ENCODE assay signal across 1 cellular context in genomic region chr11:65857500-65858353, GRCh38.
A peak's percentile ranks its signal among the peaks of the same experiment; 100 is the strongest.
TF ChIP-seq lines count a peak whose summit lies in the region.

CFL1 (minus strand) TSS chr11:65858180; CDS start chr11:65858099, 81 bp downstream.

TF ChIP-seq in HepG2, 621 proteins besides CTCF, POLR2A, EP300 and RAD21 (continued from another document and continues in another):
- TF ChIP-seq KDM5A (IDR thresholded peaks at IDR 0.05; ENCODE audit: borderline replicate concordance, low read length) = peak; percentile 43; the same call in 1 of the 2 replicates
- peak; percentile 94 for TF ChIP-seq TAF1 (CRISPR knock-in tag; IDR thresholded peaks at IDR 0.05)
- peak; percentile 87 for TF ChIP-seq MYPOP (CRISPR knock-in tag; IDR thresholded peaks at IDR 0.05)
- peak; percentile 32; the same call in 1 of the 2 replicates for TF ChIP-seq ZNF780A (CRISPR knock-in tag; IDR thresholded peaks at IDR 0.05)
- no peak for TF ChIP-seq NFE2 (CRISPR knock-in tag; IDR thresholded peaks at IDR 0.05)
- peak; percentile 76; the same call in 1 of the 2 replicates for TF ChIP-seq KLF15 (CRISPR knock-in tag; IDR thresholded peaks at IDR 0.05; ENCODE audit: borderline replicate concordance)
- TF ChIP-seq NR1H2 (CRISPR knock-in tag; IDR thresholded peaks at IDR 0.05; ENCODE audit: borderline replicate concordance, low read depth) = no peak
- 0 out of 2 replicates have a peak, but pooled peaks have one; percentile 46 for TF ChIP-seq CAMTA2 (CRISPR knock-in tag; IDR thresholded peaks at IDR 0.05; ENCODE audit: borderline replicate concordance)
- TF ChIP-seq MBNL3 (CRISPR knock-in tag; conservative IDR thresholded peaks at IDR 0.05) = no peak
- peak; percentile 80 for TF ChIP-seq ZSCAN31 (CRISPR knock-in tag; IDR thresholded peaks at IDR 0.05; ENCODE audit: low read depth)
- peak; percentile 82 for TF ChIP-seq ELF3 (CRISPR knock-in tag; IDR thresholded peaks at IDR 0.05)
- peak; percentile 74; the same call in 1 of the 2 replicates for TF ChIP-seq ZNF333 (CRISPR knock-in tag; IDR thresholded peaks at IDR 0.05; ENCODE audit: borderline replicate concordance)
- TF ChIP-seq ZNF776 (CRISPR knock-in tag; IDR thresholded peaks at IDR 0.05) = peak; percentile 70; the same call in 1 of the 2 replicates
- TF ChIP-seq ZNF709 (CRISPR knock-in tag; IDR thresholded peaks at IDR 0.05) = peak; percentile 61
- no peak for TF ChIP-seq PLSCR1 (CRISPR knock-in tag; IDR thresholded peaks at IDR 0.05; ENCODE audit: borderline replicate concordance)
- TF ChIP-seq ZNF276 (CRISPR knock-in tag; IDR thresholded peaks at IDR 0.05; ENCODE audit: low read depth) = 0 out of 2 replicates have a peak, but pooled peaks have one; percentile 45
- no peak for TF ChIP-seq SNAPC5 (CRISPR knock-in tag; IDR thresholded peaks at IDR 0.05; ENCODE audit: borderline replicate concordance)
- no peak; the same call in 1 of the 2 replicates for TF ChIP-seq ZNF264 (CRISPR knock-in tag; IDR thresholded peaks at IDR 0.05)
- no peak for TF ChIP-seq HIC2 (CRISPR knock-in tag; IDR thresholded peaks at IDR 0.05; ENCODE audit: low read depth)
- TF ChIP-seq PRPF4 (IDR thresholded peaks at IDR 0.05; ENCODE audit: low read depth, low read length, poor library complexity, severe bottlenecking) = no peak
- peak; percentile 87; the same call in 1 of the 2 replicates for TF ChIP-seq ZNF691 (CRISPR knock-in tag; IDR thresholded peaks at IDR 0.05; ENCODE audit: borderline replicate concordance, low read depth)
- peak; percentile 69 for TF ChIP-seq SNAPC4 (CRISPR knock-in tag; IDR thresholded peaks at IDR 0.05)
- TF ChIP-seq ZNF281 (CRISPR knock-in tag; IDR thresholded peaks at IDR 0.05; ENCODE audit: borderline replicate concordance) = peak; percentile 89
- TF ChIP-seq ZNF362 (CRISPR knock-in tag; IDR thresholded peaks at IDR 0.05; ENCODE audit: borderline replicate concordance) = no peak
- TF ChIP-seq SRSF1 (optimal IDR thresholded peaks at IDR 0.05; ENCODE audit: low read depth, low read length) = peak; percentile 91
- TF ChIP-seq SMAD3 (CRISPR knock-in tag; IDR thresholded peaks at IDR 0.05) = peak; percentile 72; the same call in 1 of the 2 replicates
- no peak for TF ChIP-seq CC2D1A (CRISPR knock-in tag; IDR thresholded peaks at IDR 0.05)
- TF ChIP-seq THAP11 (CRISPR knock-in tag; IDR thresholded peaks at IDR 0.05) = peak; percentile 99
- peak; percentile 69; the same call in 1 of the 2 replicates for TF ChIP-seq ZBTB42 (CRISPR knock-in tag; IDR thresholded peaks at IDR 0.05)
- 0 out of 2 replicates have a peak, but pooled peaks have one; percentile 42 for TF ChIP-seq ZNF225 (CRISPR knock-in tag; IDR thresholded peaks at IDR 0.05)
- TF ChIP-seq CERS6 (CRISPR knock-in tag; IDR thresholded peaks at IDR 0.05) = no peak
- TF ChIP-seq ZNF768 (CRISPR knock-in tag; IDR thresholded peaks at IDR 0.05) = peak; percentile 69
- TF ChIP-seq NFKBIZ (CRISPR knock-in tag; IDR thresholded peaks at IDR 0.05) = no peak
- peak; percentile 46; the same call in 1 of the 2 replicates for TF ChIP-seq BCL6 (CRISPR knock-in tag; IDR thresholded peaks at IDR 0.05)
- TF ChIP-seq ZNF33A (CRISPR knock-in tag; IDR thresholded peaks at IDR 0.05; ENCODE audit: borderline replicate concordance) = no peak; the same call in 1 of the 2 replicates
- 0 out of 2 replicates have a peak, but pooled peaks have one; percentile 68 for TF ChIP-seq REPIN1 (CRISPR knock-in tag; IDR thresholded peaks at IDR 0.05; ENCODE audit: borderline replicate concordance, low read depth)
- TF ChIP-seq CREM (IDR thresholded peaks at IDR 0.05) = peak; percentile 91; the same call in 1 of the 2 replicates
- TF ChIP-seq CREM (CRISPR knock-in tag; IDR thresholded peaks at IDR 0.05) = no peak
- TF ChIP-seq SMC3 (IDR thresholded peaks at IDR 0.05; ENCODE audit: low read length) = no peak
- TF ChIP-seq TCF7L2 (IDR thresholded peaks at IDR 0.05; ENCODE audit: low read depth, low read length) = no peak
- peak; percentile 91 for TF ChIP-seq ZNF563 (CRISPR knock-in tag; IDR thresholded peaks at IDR 0.05)
- no peak for TF ChIP-seq MIER3 (CRISPR knock-in tag; IDR thresholded peaks at IDR 0.05; ENCODE audit: borderline replicate concordance)
- TF ChIP-seq SUZ12 (IDR thresholded peaks at IDR 0.05; ENCODE audit: low read depth, low read length) = peak; percentile 77
- TF ChIP-seq ZNF569 (CRISPR knock-in tag; IDR thresholded peaks at IDR 0.05; ENCODE audit: borderline replicate concordance) = no peak
- no peak for TF ChIP-seq ZNF562 (CRISPR knock-in tag; IDR thresholded peaks at IDR 0.05; ENCODE audit: borderline replicate concordance)
- TF ChIP-seq TP53 (CRISPR knock-in tag; conservative IDR thresholded peaks at IDR 0.05) = no peak
- peak; percentile 81; the same call in 1 of the 2 replicates for TF ChIP-seq ZNF607 (CRISPR knock-in tag; IDR thresholded peaks at IDR 0.05; ENCODE audit: borderline replicate concordance)
- peak; percentile 23; the same call in 1 of the 2 replicates for TF ChIP-seq ZBTB7B (CRISPR knock-in tag; IDR thresholded peaks at IDR 0.05)
- TF ChIP-seq ZNF451 (CRISPR knock-in tag; IDR thresholded peaks at IDR 0.05) = peak; percentile 51; the same call in 1 of the 2 replicates
- no peak for TF ChIP-seq NR3C1 (CRISPR knock-in tag; IDR thresholded peaks at IDR 0.05)
- no peak for TF ChIP-seq GTF2F1 (IDR thresholded peaks at IDR 0.05; ENCODE audit: low read length)
